In the genomic region with DNA sequence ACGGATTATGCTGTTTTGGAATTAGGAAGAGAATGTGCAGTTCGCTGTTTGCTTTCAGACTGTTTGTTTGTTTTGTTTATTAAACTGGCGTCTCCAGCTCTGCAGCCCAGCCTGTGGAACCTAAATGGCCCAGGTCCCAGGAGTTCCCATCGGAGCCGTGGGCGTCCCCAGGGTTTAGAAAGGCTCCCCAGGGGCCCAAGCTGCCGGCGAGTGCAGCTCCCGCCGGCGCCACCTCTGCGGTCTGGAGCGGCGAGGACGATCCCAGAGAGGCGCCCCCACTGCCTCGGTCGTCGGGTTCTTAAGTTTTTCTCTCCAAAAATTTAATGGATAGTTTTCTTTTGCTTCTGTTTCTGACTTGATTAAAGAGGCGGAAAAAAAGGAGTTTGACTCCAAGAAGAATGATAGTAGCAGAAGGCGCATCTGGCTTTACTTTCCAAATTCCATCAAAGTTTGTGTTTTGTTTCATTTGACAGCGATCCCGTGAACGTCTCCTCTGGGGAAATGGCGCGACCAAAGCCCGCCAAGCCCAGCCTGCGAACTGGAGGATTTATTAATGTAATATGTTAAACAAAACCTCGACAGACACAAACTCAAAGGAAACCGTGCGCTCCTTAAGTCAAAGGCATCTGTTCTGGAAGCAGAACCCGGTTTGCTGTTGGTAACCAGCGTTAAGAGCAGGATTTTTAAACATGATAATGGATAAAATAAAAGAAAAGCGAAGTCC, we compare ENCODE assay signal across 8 cellular contexts. TPM values are rescaled to one million over a fixed set of nuclear protein-coding genes. Genes with fewer than 3 reads are reported as not detected.
A peak's percentile ranks its signal among the peaks of the same experiment; 100 is the strongest.
DNase-seq lines count a peak whose midpoint lies in the region; ATAC-seq and TF ChIP-seq lines count a peak whose summit lies in the region.

No MANE protein-coding gene starts in this region.

- no peak for TF ChIP-seq POLR2A in breast epithelium (IDR thresholded peaks at IDR 0.05)

- H3K4me3 Mint-ChIP-seq in activated naive CD4-positive, alpha-beta T cell treated with anti-CD3 and anti-CD28 coated beads, Interleukin-2, amount 50 U/mL, for 24 hours: peak overlapping the region; percentile 86
- peak overlapping the region; percentile 78 for H3K4me3 Mint-ChIP-seq in stimulated activated naive CD8-positive, alpha-beta T cell treated with anti-CD3 and anti-CD28 coated beads, Interleukin-15, Interleukin-2, amounts not matched to agents 100 ng/mL and 50 ng/mL, for 24 hours

- no peak for ATAC-seq in GM21367 (IDR thresholded peaks at IDR 0.05; ENCODE audit: unreplicated experiment)
- no peak for ATAC-seq in GM21717 (IDR thresholded peaks at IDR 0.05; ENCODE audit: unreplicated experiment)

- H3K27ac Mint-ChIP-seq in activated naive CD4-positive, alpha-beta T cell treated with anti-CD3 and anti-CD28 coated beads, Interleukin-2, amount 50 U/mL, for 24 hours: no peak overlapping the region
- no peak overlapping the region for H3K27ac Mint-ChIP-seq in stimulated activated naive CD8-positive, alpha-beta T cell treated with anti-CD3 and anti-CD28 coated beads, Interleukin-15, Interleukin-2, amounts not matched to agents 100 ng/mL and 50 ng/mL, for 24 hours

- no peaks in the 10 kb centered on the region for H3K36me3 ChIP-seq in breast epithelium

- intact Hi-C loops in breast epithelium (cut with DNase I; ENCODE audit: low total_unique reads): no loop called here

- no peak for DNase-seq in activated naive CD4-positive, alpha-beta T cell (lab: John Stamatoyannopoulos, UW)
- peak; percentile 68 for DNase-seq in NCI-H748 (lab: John Stamatoyannopoulos, UW; ENCODE audit: unreplicated experiment)
- no peak for DNase-seq in breast epithelium (ENCODE audit: low spot score in 2 of 2)
- DNase-seq in kidney glomerular epithelial cell (lab: John Stamatoyannopoulos, UW): peak; percentile 49

- H3K27me3 Mint-ChIP-seq in activated naive CD4-positive, alpha-beta T cell treated with anti-CD3 and anti-CD28 coated beads, Interleukin-2, amount 50 U/mL, for 24 hours: peaks cover 29% of the 10 kb centered on the region
- H3K27me3 Mint-ChIP-seq in stimulated activated naive CD8-positive, alpha-beta T cell treated with anti-CD3 and anti-CD28 coated beads, Interleukin-15, Interleukin-2, amounts not matched to agents 100 ng/mL and 50 ng/mL, for 24 hours: peaks cover 63% of the 10 kb centered on the region

- no peaks in the 10 kb centered on the region for H3K4me1 ChIP-seq in breast epithelium

- H3K4me1 Mint-ChIP-seq in activated naive CD4-positive, alpha-beta T cell treated with anti-CD3 and anti-CD28 coated beads, Interleukin-2, amount 50 U/mL, for 24 hours: peaks cover 6% of the 10 kb centered on the region
- H3K4me1 Mint-ChIP-seq in stimulated activated naive CD8-positive, alpha-beta T cell treated with anti-CD3 and anti-CD28 coated beads, Interleukin-15, Interleukin-2, amounts not matched to agents 100 ng/mL and 50 ng/mL, for 24 hours (ENCODE audit: low read depth): peaks cover 19% of the 10 kb centered on the region

- no peaks in the 10 kb centered on the region for H3K9me3 Mint-ChIP-seq in activated naive CD4-positive, alpha-beta T cell treated with anti-CD3 and anti-CD28 coated beads, Interleukin-2, amount 50 U/mL, for 24 hours
- no peaks in the 10 kb centered on the region for H3K9me3 Mint-ChIP-seq in stimulated activated naive CD8-positive, alpha-beta T cell treated with anti-CD3 and anti-CD28 coated beads, Interleukin-15, Interleukin-2, amounts not matched to agents 100 ng/mL and 50 ng/mL, for 24 hours

- H3K27me3 ChIP-seq in breast epithelium: no peaks in the 10 kb centered on the region

- TF ChIP-seq CTCF in breast epithelium (IDR thresholded peaks at IDR 0.05): no peak

- peak overlapping the region; percentile 86 to 94 (median 92) for H3K4me3 ChIP-seq in breast epithelium

- peak overlapping the region; percentile 95 to 96 for H3K27ac ChIP-seq in breast epithelium

- H3K9me3 ChIP-seq in breast epithelium: no peaks in the 10 kb centered on the region

- H3K36me3 Mint-ChIP-seq in activated naive CD4-positive, alpha-beta T cell treated with anti-CD3 and anti-CD28 coated beads, Interleukin-2, amount 50 U/mL, for 24 hours: no peaks in the 10 kb centered on the region
- H3K36me3 Mint-ChIP-seq in stimulated activated naive CD8-positive, alpha-beta T cell treated with anti-CD3 and anti-CD28 coated beads, Interleukin-15, Interleukin-2, amounts not matched to agents 100 ng/mL and 50 ng/mL, for 24 hours (ENCODE audit: low read depth): no peaks in the 10 kb centered on the region

RNA-seq across cellular contexts. Expression of a gene that starts 0.7 kb away (rescaled TPM):
- total RNA-seq in breast epithelium: 10 to 100 TPM; 11.0 to 36.1 (median 20.0) TPM

Comparison
In these comparisons a context has a peak if more than half of its experiments do, and no peak if none do; other contexts are left out.
1. DNase-seq: peak in NCI-H748 (single experiment) and kidney glomerular epithelial cell (single experiment); none in activated naive CD4-positive, alpha-beta T cell (0 of 4) and breast epithelium (0 of 2).